Comparison of ENCODE assay signal across 22 cellular contexts in the genomic region with DNA sequence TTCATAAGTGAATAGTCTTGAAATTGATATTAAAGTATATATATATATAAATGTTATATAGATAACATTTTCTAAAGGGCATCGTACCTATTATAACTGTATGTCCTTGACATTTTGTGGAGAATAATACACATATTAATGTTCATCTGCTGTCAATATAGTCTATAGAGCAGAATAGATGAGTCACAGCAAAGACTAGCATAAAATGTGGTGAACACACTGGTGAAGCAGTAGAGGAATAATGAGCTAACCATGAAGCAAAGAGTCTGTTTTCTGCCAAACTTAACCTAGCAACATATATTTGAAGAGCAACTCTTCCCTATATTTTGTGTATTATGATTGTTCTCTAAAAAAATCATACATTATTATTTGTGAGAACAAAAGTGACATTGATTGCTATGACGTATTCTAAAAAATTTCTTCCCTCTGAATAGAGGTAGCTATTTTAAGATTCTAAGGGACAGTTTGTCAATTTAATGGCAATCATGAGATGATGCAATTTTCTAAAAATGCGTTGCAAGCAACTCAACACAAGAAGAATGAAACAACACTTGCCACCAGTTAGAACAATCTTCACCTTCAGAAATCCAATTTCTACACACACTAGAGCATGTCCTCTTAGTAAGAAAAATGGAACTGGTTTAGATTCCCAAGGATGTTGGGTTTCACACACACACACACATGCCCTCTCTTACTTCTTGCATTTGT. TPM values are rescaled to one million over a fixed set of nuclear protein-coding genes. Genes with fewer than 3 reads are reported as not detected.
DNase-seq lines count a peak whose midpoint lies in the region; ATAC-seq and TF ChIP-seq lines count a peak whose summit lies in the region.
"Had no signal": no experiment of that assay in that cellular context is flagged by ENCODE, and none has a peak within 500 bp of the region (broad histone marks: within the 10 kb centered on the region; RNA-seq: fewer than 3 reads in every experiment).

No MANE protein-coding gene starts in this region.

- no peaks in the 10 kb centered on the region for H3K36me3 ChIP-seq in esophagus muscularis mucosa
- H3K36me3 ChIP-seq: gastroesophageal sphincter, left lung, tibial artery had no signal

- H3K4me3 ChIP-seq in astrocyte of the spinal cord (ENCODE audit: low read depth, low read length) (no peak overlapping the region), esophagus muscularis mucosa (no peak overlapping the region)
- H3K4me3 ChIP-seq: gastroesophageal sphincter, left lung, tibial artery had no signal

- no peak overlapping the region for H3K4me3 Mint-ChIP-seq in activated CD8-positive, alpha-beta T cell treated with anti-CD3 and anti-CD28 coated beads for 36 hours
- no peak overlapping the region for H3K4me3 Mint-ChIP-seq in activated CD8-positive, alpha-beta T cell treated with anti-CD3 and anti-CD28 coated beads, Interleukin-2, amount 10 ng/mL, durations not matched to agents 7 days and 5 days
- H3K4me3 Mint-ChIP-seq: activated naive CD8-positive, alpha-beta T cell treated with anti-CD3 and anti-CD28 coated beads, Interleukin-2, amount 10 ng/mL, durations not matched to agents 7 days and 5 days; CD8-positive, alpha-beta T cell; dendritic cell treated with granulocyte-macrophage colony-stimulating factor and Interleukin-4, amounts not matched to agents 40 ng/mL and 50 ng/mL, for 4 days had no signal

- peak overlapping the region; percentile 80 for H3K27ac Mint-ChIP-seq in activated CD8-positive, alpha-beta T cell treated with anti-CD3 and anti-CD28 coated beads for 36 hours
- no peak overlapping the region for H3K27ac Mint-ChIP-seq in activated CD8-positive, alpha-beta T cell treated with anti-CD3 and anti-CD28 coated beads, Interleukin-2, amount 10 ng/mL, durations not matched to agents 7 days and 5 days
- H3K27ac Mint-ChIP-seq: dendritic cell treated with granulocyte-macrophage colony-stimulating factor and Interleukin-4, amounts not matched to agents 40 ng/mL and 50 ng/mL, for 4 days had no signal

- no peak for TF ChIP-seq POLR2A in esophagus muscularis mucosa (IDR thresholded peaks at IDR 0.05; ENCODE audit: low read depth)

- in situ Hi-C loops in astrocyte of the spinal cord (cut with HindIII; ENCODE audit: low sequenced_read_pairs) = no loop called here

- CTCF ChIA-PET in activated CD8-positive, alpha-beta T cell treated with anti-CD3 and anti-CD28 coated beads for 36 hours (lab: Charles Lee) = interaction anchor here (1.1 to 3.0 kb wide), 5 partner anchors 10 to 20 kb away, joined by 3 to 13 read pairs (median 4); no protein-coding TSS in a partner anchor
- CTCF ChIA-PET in activated CD8-positive, alpha-beta T cell treated with anti-CD3 and anti-CD28 coated beads, Interleukin-2, amount 10 ng/mL, durations not matched to agents 7 days and 5 days (lab: Charles Lee) = interaction anchor here (0.9 to 1.2 kb wide), 4 partner anchors 8 to 14 kb away, joined by 3 to 5 read pairs (median 3); no protein-coding TSS in a partner anchor

- DNase-seq in activated CD8-positive, alpha-beta T cell treated with anti-CD3 and anti-CD28 coated beads for 36 hours = no peak
- DNase-seq in activated CD8-positive, alpha-beta T cell treated with anti-CD3 and anti-CD28 coated beads, Interleukin-2, amount 10 ng/mL, durations not matched to agents 7 days and 5 days = no peak
- DNase-seq in NOMO-1 treated with DMSO at 0.1 percent for 48 hours (lab: John Stamatoyannopoulos, UW; ENCODE audit: unreplicated experiment) = peak; percentile 59
- DNase-seq in astrocyte of the spinal cord (ENCODE audit: low read depth, low spot score) = peak; percentile 29
- DNase-seq in stimulated activated naive CD8-positive, alpha-beta T cell treated with anti-CD3 and anti-CD28 coated beads, Interleukin-15, Interleukin-2, amounts not matched to agents 100 U/mL and 50 U/mL, for 24 hours = no peak
- DNase-seq in esophagus muscularis mucosa (ENCODE audit: extremely low spot score) = no peak
- DNase-seq in DMS53 treated with DMSO at 0.1 percent for 48 hours (lab: John Stamatoyannopoulos, UW; ENCODE audit: unreplicated experiment) = no peak
- DNase-seq: activated CD4-positive, CD25-positive, alpha-beta regulatory T cell treated with anti-CD3 and anti-CD28 coated beads, Interleukin-2, amount 50 U/mL, for 72 hours; activated CD8-positive, alpha-beta memory T cell treated with anti-CD3 and anti-CD28 coated beads, Interleukin-2, amount 50 U/mL, for 48 hours; activated naive CD8-positive, alpha-beta T cell treated with anti-CD3 and anti-CD28 coated beads, Interleukin-2, amount 10 ng/mL, durations not matched to agents 7 days and 5 days; CD8-positive, alpha-beta T cell; DMS53; left lung; NCI-H1092; NCI-H510A; SHP77; stimulated activated CD4-positive, alpha-beta T cell treated with anti-CD3 and anti-CD28 coated beads, Interleukin-12 subunit alpha, Interleukin-12 subunit beta, amount 100 ng/mL, for 4 hours; tibial artery had no signal

- H3K36me3 Mint-ChIP-seq in activated CD8-positive, alpha-beta T cell treated with anti-CD3 and anti-CD28 coated beads for 36 hours (ENCODE audit: low read depth) = peaks cover 38% of the 10 kb centered on the region
- peaks cover 46% of the 10 kb centered on the region for H3K36me3 Mint-ChIP-seq in activated CD8-positive, alpha-beta T cell treated with anti-CD3 and anti-CD28 coated beads, Interleukin-2, amount 10 ng/mL, durations not matched to agents 7 days and 5 days (ENCODE audit: low read depth)

- no peaks in the 10 kb centered on the region for H3K9me3 Mint-ChIP-seq in activated CD8-positive, alpha-beta T cell treated with anti-CD3 and anti-CD28 coated beads for 36 hours
- no peaks in the 10 kb centered on the region for H3K9me3 Mint-ChIP-seq in activated CD8-positive, alpha-beta T cell treated with anti-CD3 and anti-CD28 coated beads, Interleukin-2, amount 10 ng/mL, durations not matched to agents 7 days and 5 days (ENCODE audit: insufficient read depth)
- H3K9me3 Mint-ChIP-seq: activated naive CD8-positive, alpha-beta T cell treated with anti-CD3 and anti-CD28 coated beads, Interleukin-2, amount 10 ng/mL, durations not matched to agents 7 days and 5 days; CD8-positive, alpha-beta T cell; dendritic cell treated with granulocyte-macrophage colony-stimulating factor and Interleukin-4, amounts not matched to agents 40 ng/mL and 50 ng/mL, for 4 days had no signal

- POLR2A ChIA-PET in activated CD8-positive, alpha-beta T cell treated with anti-CD3 and anti-CD28 coated beads for 36 hours (lab: Charles Lee) = interaction anchor here (1.2 to 1.5 kb wide), 3 partner anchors 9 to 63 kb away, joined by 5 to 6 read pairs (median 5); a partner anchor contains a TSS
- POLR2A ChIA-PET in activated CD8-positive, alpha-beta T cell treated with anti-CD3 and anti-CD28 coated beads, Interleukin-2, amount 10 ng/mL, durations not matched to agents 7 days and 5 days (lab: Charles Lee) = interaction anchor here (0.8 to 1.0 kb wide), 2 partner anchors 21 to 22 kb away, joined by 3 to 4 read pairs; a partner anchor contains a TSS

- H3K4me1 Mint-ChIP-seq in activated CD8-positive, alpha-beta T cell treated with anti-CD3 and anti-CD28 coated beads for 36 hours (ENCODE audit: low read depth) = peaks cover 74% of the 10 kb centered on the region
- peaks cover 65% of the 10 kb centered on the region for H3K4me1 Mint-ChIP-seq in activated CD8-positive, alpha-beta T cell treated with anti-CD3 and anti-CD28 coated beads, Interleukin-2, amount 10 ng/mL, durations not matched to agents 7 days and 5 days (ENCODE audit: low read depth)

- no peaks in the 10 kb centered on the region for H3K9me3 ChIP-seq in esophagus muscularis mucosa
- H3K9me3 ChIP-seq: gastroesophageal sphincter, left lung, tibial artery had no signal

- intact Hi-C loops in activated CD8-positive, alpha-beta T cell treated with anti-CD3 and anti-CD28 coated beads for 36 hours (cut with micrococcal nuclease) = no loop called here
- intact Hi-C loops in esophagus muscularis mucosa (cut with DNase I) = no loop called here

- no peak overlapping the region for H3K27ac ChIP-seq in esophagus muscularis mucosa (replicated peaks in 1 of 4)
- H3K27ac ChIP-seq: gastroesophageal sphincter, HL-60, left lung, tibial artery had no signal

- no peaks in the 10 kb centered on the region for H3K4me1 ChIP-seq in esophagus muscularis mucosa
- H3K4me1 ChIP-seq: gastroesophageal sphincter had no signal

- TF ChIP-seq EP300 in esophagus muscularis mucosa (IDR thresholded peaks at IDR 0.05) = no peak

- ATAC-seq in activated CD8-positive, alpha-beta T cell treated with anti-CD3 and anti-CD28 coated beads for 36 hours = peak; percentile 82
- ATAC-seq in activated CD8-positive, alpha-beta T cell treated with anti-CD3 and anti-CD28 coated beads, Interleukin-2, amount 10 ng/mL, durations not matched to agents 7 days and 5 days = no peak
- peak; percentile 89 for ATAC-seq in stimulated activated naive CD8-positive, alpha-beta T cell treated with anti-CD3 and anti-CD28 coated beads, Interleukin-15, Interleukin-2, amounts not matched to agents 100 U/mL and 50 U/mL, for 24 hours
- no peak for ATAC-seq in HG03097 (IDR thresholded peaks at IDR 0.05; ENCODE audit: low FRiP score, unreplicated experiment)
- ATAC-seq: CD8-positive, alpha-beta T cell; gastroesophageal sphincter; left lung had no signal

- no peaks in the 10 kb centered on the region for H3K27me3 ChIP-seq in esophagus muscularis mucosa
- H3K27me3 ChIP-seq: gastroesophageal sphincter, left lung, tibial artery had no signal

- no peaks in the 10 kb centered on the region for H3K27me3 Mint-ChIP-seq in activated CD8-positive, alpha-beta T cell treated with anti-CD3 and anti-CD28 coated beads for 36 hours
- H3K27me3 Mint-ChIP-seq in activated CD8-positive, alpha-beta T cell treated with anti-CD3 and anti-CD28 coated beads, Interleukin-2, amount 10 ng/mL, durations not matched to agents 7 days and 5 days (ENCODE audit: low read depth) = no peaks in the 10 kb centered on the region
- H3K27me3 Mint-ChIP-seq: activated naive CD8-positive, alpha-beta T cell treated with anti-CD3 and anti-CD28 coated beads, Interleukin-2, amount 10 ng/mL, durations not matched to agents 7 days and 5 days; dendritic cell treated with granulocyte-macrophage colony-stimulating factor and Interleukin-4, amounts not matched to agents 40 ng/mL and 50 ng/mL, for 4 days had no signal

- no peak for TF ChIP-seq CTCF in activated CD8-positive, alpha-beta T cell treated with anti-CD3 and anti-CD28 coated beads for 36 hours (IDR thresholded peaks at IDR 0.05)
- no peak for TF ChIP-seq CTCF in astrocyte of the spinal cord (IDR thresholded peaks at IDR 0.05; ENCODE audit: low read depth, low read length)
- no peak for TF ChIP-seq CTCF in esophagus muscularis mucosa (IDR thresholded peaks at IDR 0.05)

- WGBS in esophagus muscularis mucosa = 72% methylated on average over 3 of the region's 3 CpGs

RNA-seq across cellular contexts. Expression of a gene that starts 22.0 kb away (rescaled TPM):
- 100 to 1,000 TPM; 191 to 198 TPM for total RNA-seq in activated CD8-positive, alpha-beta T cell treated with anti-CD3 and anti-CD28 coated beads for 36 hours
- 100 to 1,000 TPM; 343 to 344 TPM for total RNA-seq in activated CD8-positive, alpha-beta T cell treated with anti-CD3 and anti-CD28 coated beads, Interleukin-2, amount 10 ng/mL, durations not matched to agents 7 days and 5 days
- total RNA-seq in esophagus muscularis mucosa = 10 to 100 TPM in 1 of 4 donors, 1 to 10 TPM in 3; 1.9 to 11.6 (median 6.3) TPM

Comparison
In these comparisons a context has a peak if more than half of its experiments do, and no peak if none do; other contexts are left out.
1. ATAC-seq: peak in activated CD8-positive, alpha-beta T cell treated with anti-CD3 and anti-CD28 coated beads for 36 hours (single experiment) and stimulated activated naive CD8-positive, alpha-beta T cell treated with anti-CD3 and anti-CD28 coated beads, Interleukin-15, Interleukin-2, amounts not matched to agents 100 U/mL and 50 U/mL, for 24 hours (single experiment); none in activated CD8-positive, alpha-beta T cell treated with anti-CD3 and anti-CD28 coated beads, Interleukin-2, amount 10 ng/mL, durations not matched to agents 7 days and 5 days (single experiment) and HG03097 (single experiment).
2. DNase-seq: peak in NOMO-1 treated with DMSO at 0.1 percent for 48 hours (single experiment) and astrocyte of the spinal cord (single experiment); none in activated CD8-positive, alpha-beta T cell treated with anti-CD3 and anti-CD28 coated beads for 36 hours (single experiment), activated CD8-positive, alpha-beta T cell treated with anti-CD3 and anti-CD28 coated beads, Interleukin-2, amount 10 ng/mL, durations not matched to agents 7 days and 5 days (single experiment), stimulated activated naive CD8-positive, alpha-beta T cell treated with anti-CD3 and anti-CD28 coated beads, Interleukin-15, Interleukin-2, amounts not matched to agents 100 U/mL and 50 U/mL, for 24 hours (single experiment), esophagus muscularis mucosa (single experiment) and DMS53 treated with DMSO at 0.1 percent for 48 hours (single experiment).
3. RNA of a gene that starts 22.0 kb away (total RNA-seq): 343 to 344 TPM in activated CD8-positive, alpha-beta T cell treated with anti-CD3 and anti-CD28 coated beads, Interleukin-2, amount 10 ng/mL, durations not matched to agents 7 days and 5 days and 191 to 198 TPM in activated CD8-positive, alpha-beta T cell treated with anti-CD3 and anti-CD28 coated beads for 36 hours; 1.9 to 11.6 TPM in esophagus muscularis mucosa; every median in the first group is over 10 times any median in the second.